ENCODE assay signal across 8 cellular contexts in the genomic region with DNA sequence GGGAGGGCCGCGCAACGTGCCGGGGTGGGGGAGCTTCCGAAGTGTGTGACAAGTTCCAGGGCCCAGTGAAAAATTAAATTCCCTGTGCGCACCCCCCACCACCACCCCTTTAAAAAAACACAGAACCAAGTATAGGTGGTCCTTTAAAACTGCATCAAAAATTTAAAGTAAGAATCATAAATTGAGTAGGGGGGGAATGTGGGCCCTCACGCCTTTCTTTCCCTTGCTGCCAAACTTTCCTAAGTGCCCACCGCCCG. TPM values are rescaled to one million over a fixed set of nuclear protein-coding genes. Genes with fewer than 3 reads are reported as not detected.
DNase-seq lines count a peak whose midpoint lies in the region; ATAC-seq lines count a peak whose summit lies in the region.

No MANE protein-coding gene starts in this region.

- no peak for ATAC-seq in GM21619 (IDR thresholded peaks at IDR 0.05; ENCODE audit: unreplicated experiment)

- no peak overlapping the region for H3K27ac Mint-ChIP-seq in CD4-positive, alpha-beta memory T cell

- no peaks in the 10 kb centered on the region for H3K36me3 ChIP-seq in CD4-positive, alpha-beta memory T cell (ENCODE audit: insufficient read depth, low read length)
- H3K36me3 ChIP-seq in Karpas-422 (ENCODE audit: insufficient read depth, low read length) (peaks cover 12% of the 10 kb centered on the region), ectodermal cell (ENCODE audit: control insufficient read depth, insufficient read depth, low read length) (no peaks in the 10 kb centered on the region), neuron (ENCODE audit: insufficient read depth, low read length) (no peaks in the 10 kb centered on the region)

- no peak overlapping the region for H3K27ac ChIP-seq in CD4-positive, alpha-beta memory T cell (ENCODE audit: low read depth, low read length)
- H3K27ac ChIP-seq in Karpas-422 (ENCODE audit: low read length) (peak overlapping the region; percentile 94), ectodermal cell (ENCODE audit: insufficient read depth, low read depth, low read length, poor library complexity, severe bottlenecking) (no peak overlapping the region)

- H3K9me3 Mint-ChIP-seq in CD4-positive, alpha-beta memory T cell = peaks cover 0 to 3% (median 0%) of the 10 kb centered on the region in 8 donors

- H3K9me2 ChIP-seq in Karpas-422 (replicated peaks; ENCODE audit: insufficient read depth, low read length) = no peaks in the 10 kb centered on the region

- H2AFZ ChIP-seq in Karpas-422 (ENCODE audit: low read length) = no peak overlapping the region
- peak overlapping the region; percentile 49 for H2AFZ ChIP-seq in neuron (ENCODE audit: low read depth, low read length)

- H3K4me1 Mint-ChIP-seq in CD4-positive, alpha-beta memory T cell = peaks cover 15 to 48% (median 32%) of the 10 kb centered on the region in 4 donors

- CTCF ChIA-PET in CD4-positive, alpha-beta memory T cell (lab: Charles Lee; ENCODE audit: partially characterized antibody) = interaction anchor here (1.4 kb wide), 1 partner anchor 1248 kb away, joined by 8 read pairs; no protein-coding TSS in a partner anchor

- peak overlapping the region; percentile 57 to 86 (median 70) for H3K4me3 Mint-ChIP-seq in CD4-positive, alpha-beta memory T cell

- DNase-seq in CD4-positive, alpha-beta memory T cell = no peak
- DNase-seq in Karpas-422 (no peak), T1000 (lab: John Stamatoyannopoulos, UW) (no peak), kidney glomerular epithelial cell (lab: John Stamatoyannopoulos, UW) (no peak), cerebellum (ENCODE audit: low spot score) (no peak)

- POLR2A ChIA-PET in CD4-positive, alpha-beta memory T cell (lab: Charles Lee; ENCODE audit: partially characterized antibody) = no interaction called here

- peaks cover 54% of the 10 kb centered on the region for H3K4me1 ChIP-seq in CD4-positive, alpha-beta memory T cell (ENCODE audit: insufficient read depth, low read length)
- peaks cover 50% of the 10 kb centered on the region for H3K4me1 ChIP-seq in Karpas-422 (ENCODE audit: low read length)
- H3K4me1 ChIP-seq in ectodermal cell (ENCODE audit: control insufficient read depth, insufficient read depth, low read length) = peaks cover 20% of the 10 kb centered on the region
- H3K4me1 ChIP-seq in neuron (ENCODE audit: insufficient read depth, low read length) = peaks cover 41% of the 10 kb centered on the region

- intact Hi-C loops in CD4-positive, alpha-beta memory T cell (cut with micrococcal nuclease) = no loop called here

- 0% methylated on average over 4 to 5 of the region's 9 CpGs for WGBS in ectodermal cell, 2 experiments

- H3K4me3 ChIP-seq in CD4-positive, alpha-beta memory T cell (ENCODE audit: low read length in 2 of 2) = no peak overlapping the region
- H3K4me3 ChIP-seq in Karpas-422 (ENCODE audit: low read length) (peak overlapping the region; percentile 82), ectodermal cell (ENCODE audit: insufficient read depth, low read depth, low read length) (peak overlapping the region; percentile 71), neuron (ENCODE audit: low read length) (peak overlapping the region; percentile 67)

- peaks cover 50 to 61% of the 10 kb centered on the region in 2 donors for H3K27me3 Mint-ChIP-seq in CD4-positive, alpha-beta memory T cell

- no peaks in the 10 kb centered on the region for H3K9me3 ChIP-seq in CD4-positive, alpha-beta memory T cell (ENCODE audit: control insufficient read depth in 1 of 2, low read length in 2 of 2)
- H3K9me3 ChIP-seq in Karpas-422 (ENCODE audit: low read length) (no peaks in the 10 kb centered on the region), ectodermal cell (ENCODE audit: control insufficient read depth, low read length) (no peaks in the 10 kb centered on the region), neuron (ENCODE audit: low read length) (no peaks in the 10 kb centered on the region)

- H3K4me2 ChIP-seq in Karpas-422 (ENCODE audit: low read depth, low read length, poor library complexity, severe bottlenecking) = peak overlapping the region; percentile 87

- peaks cover 68% of the 10 kb centered on the region for H3K79me2 ChIP-seq in Karpas-422 (ENCODE audit: low read length)

- peaks cover 34% of the 10 kb centered on the region for H3K27me3 ChIP-seq in CD4-positive, alpha-beta memory T cell (ENCODE audit: insufficient read depth, low read length)
- H3K27me3 ChIP-seq in Karpas-422 (ENCODE audit: low read length) (no peaks in the 10 kb centered on the region), ectodermal cell (ENCODE audit: control insufficient read depth, insufficient read depth, low read length, poor library complexity, severe bottlenecking) (peaks cover 64% of the 10 kb centered on the region), neuron (ENCODE audit: insufficient read depth, low read length) (peaks cover 44% of the 10 kb centered on the region)

- peaks cover 23% of the 10 kb centered on the region; the same call in 1 of the 2 replicates for H4K20me1 ChIP-seq in Karpas-422 (ENCODE audit: insufficient read depth, low read depth, low read length)

- peak overlapping the region; percentile 90 for H3K9ac ChIP-seq in Karpas-422 (ENCODE audit: low read length)

- H3K36me3 Mint-ChIP-seq in CD4-positive, alpha-beta memory T cell = peaks cover 0 to 6% of the 10 kb centered on the region in 2 donors

RNA-seq across cellular contexts. Expression of a gene that starts 2.5 kb away (rescaled TPM):
- under 1 TPM in 1 of 2 experiments, not detected in 1; 0.12 TPM for total RNA-seq in CD4-positive, alpha-beta memory T cell
- polyA plus RNA-seq in CD4-positive, alpha-beta memory T cell = 1 to 10 TPM in 1 of 2 donors, not detected in 1; 1.6 TPM
- total RNA-seq in Karpas-422 (2014; rRNA removed; shearing (Covaris generic); ENCODE audit: low replicate concordance) = 159 and 190 TPM in 2 replicates
- 1.8 TPM for polyA plus RNA-seq in ectodermal cell (2013, experiment 1 of 4)
- polyA plus RNA-seq in ectodermal cell (2013, experiment 2 of 4) = 0.82 TPM
- polyA plus RNA-seq in ectodermal cell (2013, experiment 3 of 4) = 1.9 TPM
- polyA plus RNA-seq in ectodermal cell (2013, experiment 4 of 4) = 1.9 TPM
- total RNA-seq in cerebellum = 128 TPM

Comparison
In these comparisons a context has a peak if more than half of its experiments do, and no peak if none do; other contexts are left out.
1. H3K4me3 ChIP-seq: peak in Karpas-422 (single experiment), ectodermal cell (single experiment) and neuron (single experiment); none in CD4-positive, alpha-beta memory T cell (0 of 2).
2. RNA of a gene that starts 2.5 kb away (total RNA-seq): 159 to 190 TPM in Karpas-422 and 128 TPM in cerebellum (single experiment); 0.12 TPM in CD4-positive, alpha-beta memory T cell; every median in the first group is over 100 times any median in the second.